Comparison of ENCODE assay signal across 14 cellular contexts in the genomic region with DNA sequence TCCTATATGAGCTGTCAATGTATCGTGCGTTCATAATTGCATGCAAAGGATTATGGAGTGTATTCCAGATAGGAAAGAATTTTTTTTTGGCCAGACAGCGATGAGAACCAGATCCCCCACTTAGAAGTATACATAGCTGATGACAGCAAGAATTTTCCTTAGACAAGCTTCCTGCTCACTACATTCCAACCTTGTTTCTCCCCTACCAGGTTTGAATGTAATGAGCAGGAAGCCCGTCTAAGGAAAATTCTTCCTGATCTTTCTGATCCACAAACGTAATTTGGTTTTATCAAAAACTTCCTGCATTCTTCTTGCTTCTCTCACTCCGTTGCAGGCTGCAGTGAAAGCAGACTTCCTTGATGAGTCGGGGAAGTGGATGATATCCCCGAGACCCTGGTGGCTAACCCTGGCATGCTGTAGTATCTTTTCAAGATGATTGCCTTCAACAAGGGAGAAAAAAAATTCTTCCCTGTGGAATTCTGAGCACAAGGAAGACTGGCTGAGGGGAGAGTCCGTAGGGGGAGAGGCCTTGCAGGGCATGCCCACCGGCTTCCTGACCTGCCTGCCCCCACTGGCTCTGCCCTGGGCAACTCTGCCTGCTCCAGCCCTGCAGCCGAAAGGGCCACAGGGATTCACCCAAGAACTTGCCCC.
DNase-seq lines count a peak whose midpoint lies in the region; ATAC-seq and TF ChIP-seq lines count a peak whose summit lies in the region.
"Had no signal": no experiment of that assay in that cellular context is flagged by ENCODE, and none has a peak within 500 bp of the region (broad histone marks: within the 10 kb centered on the region; RNA-seq: fewer than 3 reads in every experiment).

No MANE protein-coding gene starts in this region.

- no peak overlapping the region for H3K27ac Mint-ChIP-seq in neural progenitor cell
- no peak overlapping the region for H3K27ac Mint-ChIP-seq in activated CD4-positive, alpha-beta T cell treated with anti-CD3 and anti-CD28 coated beads, Interleukin-2, amount 10 ng/mL, durations not matched to agents 7 days and 5 days
- H3K27ac Mint-ChIP-seq: activated CD8-positive, alpha-beta T cell treated with anti-CD3 and anti-CD28 coated beads for 36 hours; CD4-positive, CD25-positive, alpha-beta regulatory T cell had no signal

- peak overlapping the region; percentile 14; the same call in 1 of the 2 replicates for H3K9ac ChIP-seq in IMR-90 (ENCODE audit: low read depth, low read length)
- H3K9ac ChIP-seq in neural progenitor cell = no peak overlapping the region

- ATAC-seq in IMR-90 (ENCODE audit: low read depth) = peak; percentile 66
- ATAC-seq in GM18873 (IDR thresholded peaks at IDR 0.05; ENCODE audit: low FRiP score, unreplicated experiment) = no peak
- ATAC-seq: activated CD8-positive, alpha-beta T cell treated with anti-CD3 and anti-CD28 coated beads for 36 hours; left lobe of liver had no signal

- peak overlapping the region; percentile 64 for H3K27ac ChIP-seq in IMR-90 (ENCODE audit: insufficient read depth, low read length)
- no peak overlapping the region for H3K27ac ChIP-seq in neural progenitor cell

- no peaks in the 10 kb centered on the region for H3K9me3 Mint-ChIP-seq in neural progenitor cell
- no peaks in the 10 kb centered on the region for H3K9me3 Mint-ChIP-seq in activated CD4-positive, alpha-beta T cell treated with anti-CD3 and anti-CD28 coated beads, Interleukin-2, amount 10 ng/mL, durations not matched to agents 7 days and 5 days
- H3K9me3 Mint-ChIP-seq: activated CD8-positive, alpha-beta T cell treated with anti-CD3 and anti-CD28 coated beads for 36 hours; neural crest cell had no signal

- TF ChIP-seq RAD21 in IMR-90 (IDR thresholded peaks at IDR 0.05; ENCODE audit: low read length) = no peak; the same call in none of the 2 replicates

- peak overlapping the region; percentile 93 for H2BK5ac ChIP-seq in IMR-90 (ENCODE audit: low read depth, low read length, poor library complexity, severe bottlenecking)

- peak overlapping the region; percentile 72 for H4K5ac ChIP-seq in IMR-90 (ENCODE audit: low read depth, low read length)

- H3K4me3 ChIP-seq in IMR-90 (ENCODE audit: insufficient read depth, low read depth, low read length) = no peak overlapping the region
- H3K4me3 ChIP-seq in neural progenitor cell = no peak overlapping the region

- POLR2A ChIA-PET in IMR-90 (lab: Charles Lee; ENCODE audit: unreplicated experiment) = no interaction called here
- POLR2A ChIA-PET in activated CD4-positive, alpha-beta T cell treated with anti-CD3 and anti-CD28 coated beads, Interleukin-2, amount 10 ng/mL, durations not matched to agents 7 days and 5 days (lab: Charles Lee) = no interaction called here

- no CpG with 5 or more reads among the region's 11 CpGs for WGBS in IMR-90 (ENCODE audit: extremely low coverage in 2 of 2, insufficient read length in 1 of 2), 2 experiments

- H4K20me1 ChIP-seq in IMR-90 (ENCODE audit: insufficient read depth, low read length) (no peaks in the 10 kb centered on the region), neural progenitor cell (ENCODE audit: low read depth) (no peaks in the 10 kb centered on the region)

- H3K4ac ChIP-seq in IMR-90 (ENCODE audit: low read depth, low read length) = peak overlapping the region; percentile 92

- H3K9me1 ChIP-seq in IMR-90 (ENCODE audit: insufficient read depth, low read length) = peaks cover 21% of the 10 kb centered on the region

- CTCF ChIA-PET in IMR-90 (lab: Yijun Ruan, JAX) = interaction anchor here (0.6 kb wide), 1 partner anchor 321 kb away, joined by 3 read pairs; no protein-coding TSS in a partner anchor
- CTCF ChIA-PET in activated CD4-positive, alpha-beta T cell treated with anti-CD3 and anti-CD28 coated beads, Interleukin-2, amount 10 ng/mL, durations not matched to agents 7 days and 5 days (lab: Charles Lee) = no interaction called here

- H3K9me3 ChIP-seq in IMR-90 (ENCODE audit: control insufficient read depth, insufficient read depth, low read length) (no peaks in the 10 kb centered on the region), neural progenitor cell (ENCODE audit: low read depth) (no peaks in the 10 kb centered on the region)

- in situ Hi-C loops in IMR-90 (cut with MboI; ENCODE audit: low sequenced_read_pairs) = no loop called here

- no peaks in the 10 kb centered on the region for H3F3A ChIP-seq in neural progenitor cell (ENCODE audit: low read depth)

- peak overlapping the region; percentile 40 for H3K18ac ChIP-seq in IMR-90 (ENCODE audit: low read depth, low read length)

- H3K4me1 Mint-ChIP-seq in neural progenitor cell = peaks cover 74% of the 10 kb centered on the region
- H3K4me1 Mint-ChIP-seq in activated CD4-positive, alpha-beta T cell treated with anti-CD3 and anti-CD28 coated beads, Interleukin-2, amount 10 ng/mL, durations not matched to agents 7 days and 5 days = peaks cover 18% of the 10 kb centered on the region

- TF ChIP-seq CTCF in AG09319 (IDR thresholded peaks at IDR 0.05; ENCODE audit: low read depth, low read length) = no peak
- no peak; the same call in 1 of the 2 replicates for TF ChIP-seq CTCF in IMR-90 (conservative IDR thresholded peaks at IDR 0.05; ENCODE audit: low read depth, low read length)
- no peak for TF ChIP-seq CTCF in neural progenitor cell (IDR thresholded peaks at IDR 0.05)

- H3K23ac ChIP-seq in IMR-90 (ENCODE audit: low read depth, low read length) = peak overlapping the region; percentile 77; the same call in 1 of the 2 replicates

- DNase-seq in AG09319 (ENCODE audit: extremely low read depth, low read depth) (peak; percentile 20), IMR-90 (peak; percentile 94), dermis blood vessel endothelial cell (peak; percentile 5), neural progenitor cell (ENCODE audit: low spot score) (no peak), HuH-7 (ENCODE audit: low spot score) (no peak)
- DNase-seq in activated CD4-positive, alpha-beta T cell treated with anti-CD3 and anti-CD28 coated beads, Interleukin-2, amount 10 ng/mL, durations not matched to agents 7 days and 5 days = no peak
- DNase-seq in activated CD4-positive, alpha-beta T cell treated with anti-CD3 and anti-CD28 coated beads, Interleukin-2, amount 50 U/mL, for 4 hours = no peak
- DNase-seq: activated CD8-positive, alpha-beta T cell treated with anti-CD3 and anti-CD28 coated beads for 36 hours; activated naive CD4-positive, alpha-beta T cell; CD4-positive, CD25-positive, alpha-beta regulatory T cell; NCI-H2171 treated with DMSO at 0.1 percent for 48 hours had no signal

- H3K36me3 ChIP-seq in IMR-90 (ENCODE audit: control insufficient read depth, insufficient read depth, low read length) = no peaks in the 10 kb centered on the region
- H3K36me3 ChIP-seq in neural progenitor cell = no peaks in the 10 kb centered on the region

- BruUV-seq in IMR-90 (replicated peaks; lab: Mats Ljungman, UMichigan) = no TSS peak

- intact Hi-C loops in IMR-90 (cut with micrococcal nuclease) = loop anchor here (2.0 to 10.0 kb wide), 3 partner anchors 94 to 610 kb away; a partner anchor contains a TSS

- H3K4me2 ChIP-seq in IMR-90 (ENCODE audit: low read depth, low read length) (peak overlapping the region; percentile 9; the same call in 1 of the 2 replicates), neural progenitor cell (no peak overlapping the region)

- H2AFZ ChIP-seq in IMR-90 (replicated peaks; ENCODE audit: low read length, poor library complexity) (peak overlapping the region; percentile 75), neural progenitor cell (replicated peaks) (no peak overlapping the region)

- peak overlapping the region; percentile 94 for H2BK20ac ChIP-seq in IMR-90 (ENCODE audit: low read depth, low read length)

- peak overlapping the region; percentile 98 for H2BK120ac ChIP-seq in IMR-90 (ENCODE audit: low read depth, low read length)

- peaks cover 4 to 13% of the 10 kb centered on the region in 2 experiments; a peak in 3 of 4 replicates for H3K79me1 ChIP-seq in IMR-90 (ENCODE audit: low read depth in 1 of 2, low read length in 2 of 2)

- H3K27me3 ChIP-seq in IMR-90 (ENCODE audit: control insufficient read depth, insufficient read depth, low read length) (no peaks in the 10 kb centered on the region), neural progenitor cell (no peaks in the 10 kb centered on the region)

- dilution Hi-C loops in IMR-90 (cut with HindIII; ENCODE audit: low sequenced_read_pairs, unreplicated experiment) = no loop called here

- H3K36me3 Mint-ChIP-seq in neural progenitor cell = no peaks in the 10 kb centered on the region
- no peaks in the 10 kb centered on the region for H3K36me3 Mint-ChIP-seq in activated CD4-positive, alpha-beta T cell treated with anti-CD3 and anti-CD28 coated beads, Interleukin-2, amount 10 ng/mL, durations not matched to agents 7 days and 5 days (ENCODE audit: low read depth)
- H3K36me3 Mint-ChIP-seq: CD4-positive, CD25-positive, alpha-beta regulatory T cell had no signal

- peak overlapping the region; percentile 28 for H3K56ac ChIP-seq in IMR-90 (ENCODE audit: extremely low read depth, insufficient read depth, low read length)

- peak overlapping the region; percentile 81 for H2AK5ac ChIP-seq in IMR-90 (ENCODE audit: low read depth, low read length)

- H3K27me3 Mint-ChIP-seq in neural progenitor cell (ENCODE audit: insufficient read depth, low read depth) = peaks cover 21% of the 10 kb centered on the region
- H3K27me3 Mint-ChIP-seq in activated CD4-positive, alpha-beta T cell treated with anti-CD3 and anti-CD28 coated beads, Interleukin-2, amount 10 ng/mL, durations not matched to agents 7 days and 5 days = no peaks in the 10 kb centered on the region
- H3K27me3 Mint-ChIP-seq: activated CD8-positive, alpha-beta T cell treated with anti-CD3 and anti-CD28 coated beads for 36 hours; CD4-positive, CD25-positive, alpha-beta regulatory T cell had no signal

- peak overlapping the region; percentile 48 for H3K4me3 Mint-ChIP-seq in neural progenitor cell
- H3K4me3 Mint-ChIP-seq in activated CD4-positive, alpha-beta T cell treated with anti-CD3 and anti-CD28 coated beads, Interleukin-2, amount 10 ng/mL, durations not matched to agents 7 days and 5 days = no peak overlapping the region
- H3K4me3 Mint-ChIP-seq: activated CD8-positive, alpha-beta T cell treated with anti-CD3 and anti-CD28 coated beads for 36 hours; CD4-positive, CD25-positive, alpha-beta regulatory T cell; neural crest cell had no signal

- H4K91ac ChIP-seq in IMR-90 (ENCODE audit: insufficient read depth, low read depth, low read length) = peak overlapping the region; percentile 97

- H2BK15ac ChIP-seq in IMR-90 (ENCODE audit: low read depth, low read length) = peak overlapping the region; percentile 61; the same call in 1 of the 3 replicates

- TF ChIP-seq POLR2A in IMR-90 (IDR thresholded peaks at IDR 0.05; ENCODE audit: low read depth, low read length) = peak; percentile 75

- H4K8ac ChIP-seq in IMR-90 (ENCODE audit: low read depth in 2 of 2, low read length in 2 of 2) = peak overlapping the region; percentile 59 to 89

- H3K4me1 ChIP-seq in IMR-90 (ENCODE audit: control insufficient read depth, insufficient read depth, low read length) = peaks cover 24% of the 10 kb centered on the region
- H3K4me1 ChIP-seq in neural progenitor cell = peaks cover 20% of the 10 kb centered on the region

- H2AK9ac ChIP-seq in IMR-90 (replicated peaks; ENCODE audit: low read depth, low read length, poor library complexity) = peak overlapping the region; percentile 10

- H3K14ac ChIP-seq in IMR-90 (replicated peaks; ENCODE audit: low read depth, low read length) = peak overlapping the region; percentile 70; the same call in 1 of the 2 replicates

- H3K79me2 ChIP-seq in neural progenitor cell (ENCODE audit: low read depth) = no peaks in the 10 kb centered on the region

Comparison
In these comparisons a context has a peak if more than half of its experiments do, and no peak if none do; other contexts are left out.
1. DNase-seq: peak in AG09319 (single experiment), IMR-90 (single experiment) and dermis blood vessel endothelial cell (single experiment); none in neural progenitor cell (single experiment), activated CD4-positive, alpha-beta T cell treated with anti-CD3 and anti-CD28 coated beads, Interleukin-2, amount 10 ng/mL, durations not matched to agents 7 days and 5 days (single experiment), activated CD4-positive, alpha-beta T cell treated with anti-CD3 and anti-CD28 coated beads, Interleukin-2, amount 50 U/mL, for 4 hours (0 of 2) and HuH-7 (single experiment).